Comparison of ENCODE assay signal across 9 cellular contexts in genomic region chr16:2039286-2040030, GRCh38. TPM values are rescaled to one million over a fixed set of nuclear protein-coding genes. Genes with fewer than 3 reads are reported as not detected.
DNase-seq lines count a peak whose midpoint lies in the region; ATAC-seq, FAIRE-seq and TF ChIP-seq lines count a peak whose summit lies in the region.
"Had no signal": no experiment of that assay in that cellular context is flagged by ENCODE, and none has a peak within 500 bp of the region (broad histone marks: within the 10 kb centered on the region; RNA-seq: fewer than 3 reads in every experiment).

No MANE protein-coding gene starts in this region.

- H4K5ac ChIP-seq in H9 (ENCODE audit: insufficient read length, low read depth, low read length) = no peak overlapping the region

- H3K27me3 ChIP-seq in H9 (ENCODE audit: insufficient read depth, low read length) = no peaks in the 10 kb centered on the region
- H3K27me3 ChIP-seq in adipocyte (replicated peaks; ENCODE audit: control insufficient read depth, insufficient read depth, low read length) = no peaks in the 10 kb centered on the region
- no peaks in the 10 kb centered on the region for H3K27me3 ChIP-seq in small intestine (ENCODE audit: control insufficient read depth in 2 of 2, insufficient read depth in 2 of 2, low read length in 2 of 2)

- H3K23ac ChIP-seq in H9 (ENCODE audit: insufficient read length, low read depth, low read length) = no peak overlapping the region

- peak; percentile 65 for ATAC-seq in left ventricle myocardium superior
- no peak for ATAC-seq in activated T-cell treated with anti-CD3 and anti-CD28 coated beads, Interleukin-2, amount 50 U/mL, for 4 hours

- H3K4me3 Mint-ChIP-seq in H9 (peak overlapping the region in 1 of 2 experiments; percentile 34; a peak in 1 of 5 replicates), immature natural killer cell (no peak overlapping the region)
- H3K4me3 Mint-ChIP-seq in activated T-cell treated with anti-CD3 and anti-CD28 coated beads, Interleukin-2, amount 50 U/mL, for 4 hours = no peak overlapping the region
- H3K4me3 Mint-ChIP-seq in T-helper 2 cell treated with Interferon-gamma antibody and Interleukin-4, amounts not matched to agents 5 μg/mL and 100 μg/mL, for 36 hours = no peak overlapping the region

- H3K4me1 ChIP-seq in H9 (ENCODE audit: insufficient read depth, low read length) = no peaks in the 10 kb centered on the region
- peaks cover 34% of the 10 kb centered on the region for H3K4me1 ChIP-seq in adipocyte (ENCODE audit: control insufficient read depth, insufficient read depth, low read length)
- H3K4me1 ChIP-seq in small intestine (ENCODE audit: control insufficient read depth in 2 of 2, insufficient read depth in 1 of 2, low read depth in 1 of 2, low read length in 1 of 2) = no peaks in the 10 kb centered on the region

- H2BK20ac ChIP-seq in H9 (ENCODE audit: low read depth, low read length, poor library complexity, severe bottlenecking) = no peak overlapping the region

- no peaks in the 10 kb centered on the region for H3K9me3 Mint-ChIP-seq in H9
- no peaks in the 10 kb centered on the region for H3K9me3 Mint-ChIP-seq in activated T-cell treated with anti-CD3 and anti-CD28 coated beads, Interleukin-2, amount 50 U/mL, for 4 hours
- no peaks in the 10 kb centered on the region for H3K9me3 Mint-ChIP-seq in T-helper 2 cell treated with Interferon-gamma antibody and Interleukin-4, amounts not matched to agents 5 μg/mL and 100 μg/mL, for 36 hours
- no peaks in the 10 kb centered on the region for H3K9me3 Mint-ChIP-seq in immature natural killer cell

- no peaks in the 10 kb centered on the region for H4K20me1 ChIP-seq in H9 (ENCODE audit: control insufficient read depth, insufficient read depth, insufficient read length)

- H3K9ac ChIP-seq in H9 (ENCODE audit: extremely low read depth, insufficient read length, low read length) (no peak overlapping the region), adipocyte (ENCODE audit: low read length) (peak overlapping the region; percentile 68)

- WGBS in H9 (ENCODE audit: extremely low coverage, insufficient read length, low lambda C conversion rate) = no CpG with 5 or more reads among the region's 29 CpGs
- 48 to 76% (median 70%) methylated on average over 29 of the region's 29 CpGs for WGBS in small intestine, 3 donors

- no peaks in the 10 kb centered on the region for H3K23me2 ChIP-seq in H9 (ENCODE audit: insufficient read length, low read depth, low read length, poor library complexity, severe bottlenecking)

- H2AFZ ChIP-seq in H9 (ENCODE audit: low read length) = no peak overlapping the region

- H2BK5ac ChIP-seq in H9 (ENCODE audit: insufficient read length, low read length) = no peak overlapping the region

- DNase-seq in H9 (no peak), adipocyte (ENCODE audit: low read depth) (peak; percentile 96), left ventricle myocardium superior (peak; percentile 93), small intestine (peak; percentile 25), Kasumi-1 (lab: John Stamatoyannopoulos, UW) (no peak), immature natural killer cell (no peak)
- no peak for DNase-seq in activated T-cell treated with anti-CD3 and anti-CD28 coated beads, Interleukin-2, amount 50 U/mL, for 4 hours
- DNase-seq in T-helper 2 cell treated with Interferon-gamma antibody and Interleukin-4, amounts not matched to agents 5 μg/mL and 100 μg/mL, for 36 hours (ENCODE audit: low spot score) = no peak

- H3K27ac ChIP-seq in H9 (ENCODE audit: insufficient read length, low read depth, low read length) = no peak overlapping the region
- H3K27ac ChIP-seq in small intestine (ENCODE audit: low read depth in 1 of 2, low read length in 1 of 2) = peak overlapping the region; percentile 43 to 91

- H3K4me3 ChIP-seq in adipocyte (ENCODE audit: low read length) = no peak overlapping the region
- no peak overlapping the region for H3K4me3 ChIP-seq in small intestine (ENCODE audit: low read depth in 1 of 2, low read length in 2 of 2)

- H3K27ac Mint-ChIP-seq in H9 (peak overlapping the region in 2 of 3 experiments; percentile 79 to 95; a peak in 4 of 7 replicates), immature natural killer cell (no peak overlapping the region)
- H3K27ac Mint-ChIP-seq in T-helper 2 cell treated with Interferon-gamma antibody and Interleukin-4, amounts not matched to agents 5 μg/mL and 100 μg/mL, for 36 hours = no peak overlapping the region

- H3K9me3 ChIP-seq in H9 (ENCODE audit: control insufficient read depth, low read depth, low read length) = no peaks in the 10 kb centered on the region
- H3K9me3 ChIP-seq in adipocyte (ENCODE audit: control insufficient read depth, low read length) = no peaks in the 10 kb centered on the region
- no peaks in the 10 kb centered on the region for H3K9me3 ChIP-seq in small intestine (ENCODE audit: control insufficient read depth, low read depth)

- H3K36me3 ChIP-seq in adipocyte (ENCODE audit: control insufficient read depth, insufficient read depth, low read length, severe bottlenecking) (no peaks in the 10 kb centered on the region), small intestine (ENCODE audit: control insufficient read depth in 2 of 2, insufficient read depth in 2 of 2, low read length in 2 of 2) (no peaks in the 10 kb centered on the region)

- H3T11ph ChIP-seq in H9 (ENCODE audit: low read length) = no peak overlapping the region

- no peak overlapping the region for H2BK120ac ChIP-seq in H9 (ENCODE audit: low read depth, low read length, poor library complexity, severe bottlenecking)

- no peak overlapping the region for H4K91ac ChIP-seq in H9 (ENCODE audit: insufficient read length, low read depth, low read length)

- H3K14ac ChIP-seq in H9 (ENCODE audit: insufficient read depth, low read length) = no peak overlapping the region; the same call in 1 of the 2 replicates

- peaks cover 4 to 11% of the 10 kb centered on the region in 2 experiments; a peak in 3 of 4 replicates for H3K4me1 Mint-ChIP-seq in H9
- no peaks in the 10 kb centered on the region for H3K4me1 Mint-ChIP-seq in activated T-cell treated with anti-CD3 and anti-CD28 coated beads, Interleukin-2, amount 50 U/mL, for 4 hours (ENCODE audit: low read depth)
- H3K4me1 Mint-ChIP-seq in T-helper 2 cell treated with Interferon-gamma antibody and Interleukin-4, amounts not matched to agents 5 μg/mL and 100 μg/mL, for 36 hours (ENCODE audit: low read depth) = no peaks in the 10 kb centered on the region
- H3K4me1 Mint-ChIP-seq in immature natural killer cell = no peaks in the 10 kb centered on the region

- H2BK12ac ChIP-seq in H9 (ENCODE audit: insufficient read length, low read depth, low read length) = no peak overlapping the region

- H3K27me3 Mint-ChIP-seq in H9 (ENCODE audit: low read depth) (no peaks in the 10 kb centered on the region), immature natural killer cell (ENCODE audit: low read depth in 3 of 3) (peaks cover 0 to 5% (median 0%) of the 10 kb centered on the region in 3 donors)
- no peaks in the 10 kb centered on the region for H3K27me3 Mint-ChIP-seq in activated T-cell treated with anti-CD3 and anti-CD28 coated beads, Interleukin-2, amount 50 U/mL, for 4 hours (ENCODE audit: low read depth)
- no peaks in the 10 kb centered on the region for H3K27me3 Mint-ChIP-seq in T-helper 2 cell treated with Interferon-gamma antibody and Interleukin-4, amounts not matched to agents 5 μg/mL and 100 μg/mL, for 36 hours (ENCODE audit: low read depth)

- H2AK5ac ChIP-seq in H9 (ENCODE audit: insufficient read length, low read length) = no peak overlapping the region

- no peak overlapping the region for H3K56ac ChIP-seq in H9 (ENCODE audit: insufficient read length, low read depth, low read length)

- H3K4me2 ChIP-seq in H9 (ENCODE audit: insufficient read depth, insufficient read length, low read length) = no peak overlapping the region

- no peak overlapping the region for H4K8ac ChIP-seq in H9 (replicated peaks; ENCODE audit: insufficient read length, low read depth, low read length)

- intact Hi-C loops in left ventricle myocardium superior (cut with micrococcal nuclease) = no loop called here

- no peaks in the 10 kb centered on the region for H3K79me2 ChIP-seq in H9 (ENCODE audit: insufficient read depth, low read length)

- no peak for TF ChIP-seq CTCF in H9 (conservative IDR thresholded peaks at IDR 0.05)

- no peaks in the 10 kb centered on the region for H3K79me1 ChIP-seq in H9 (ENCODE audit: insufficient read depth, low read depth, low read length, poor library complexity, severe bottlenecking)

- H2BK15ac ChIP-seq in H9 (ENCODE audit: low read depth, low read length) = no peak overlapping the region

- H3K36me3 Mint-ChIP-seq in H9 (ENCODE audit: insufficient read depth in 1 of 3, low read depth in 3 of 3) (peaks cover 0 to 5% (median 2%) of the 10 kb centered on the region in 3 experiments; a peak in 5 of 7 replicates), immature natural killer cell (no peaks in the 10 kb centered on the region)
- no peaks in the 10 kb centered on the region for H3K36me3 Mint-ChIP-seq in activated T-cell treated with anti-CD3 and anti-CD28 coated beads, Interleukin-2, amount 50 U/mL, for 4 hours (ENCODE audit: insufficient read depth)
- no peaks in the 10 kb centered on the region for H3K36me3 Mint-ChIP-seq in T-helper 2 cell treated with Interferon-gamma antibody and Interleukin-4, amounts not matched to agents 5 μg/mL and 100 μg/mL, for 36 hours (ENCODE audit: low read depth)

- no peak for FAIRE-seq in small intestine (lab: Jason Lieb, UNC)
- FAIRE-seq: HTR-8/SVneo had no signal

- no peak overlapping the region for H3K4ac ChIP-seq in H9 (ENCODE audit: low read depth, low read length)

- H3K18ac ChIP-seq in H9 (ENCODE audit: insufficient read length, low read depth, low read length) = no peak overlapping the region

RNA-seq across cellular contexts. Expression of gene NTHL1, which starts 8.2 kb away (rescaled TPM):
- total RNA-seq in H9 (2021) (52.0 and 54.0 TPM in 2 replicates), left ventricle myocardium superior (22.7 TPM)
- polyA plus RNA-seq in small intestine (10 to 100 TPM; 13.0 to 27.6 (median 22.2) TPM), immature natural killer cell (10 to 100 TPM; 26.4 to 31.6 (median 29.7) TPM)
- total RNA-seq in activated T-cell treated with anti-CD3 and anti-CD28 coated beads, Interleukin-2, amount 50 U/mL, for 4 hours = 10 to 100 TPM; 30.5 to 43.5 (median 34.8) TPM

RNA-seq across cellular contexts. Expression of gene TSC2, which starts 8.3 kb away (rescaled TPM):
- total RNA-seq in H9 (2021) (122 and 125 TPM in 2 replicates), left ventricle myocardium superior (83.0 TPM)
- polyA plus RNA-seq in small intestine (10 to 100 TPM; 35.1 to 73.1 (median 47.0) TPM), immature natural killer cell (10 to 100 TPM; 18.0 to 50.1 (median 29.1) TPM)
- 10 to 100 TPM; 87.6 to 98.0 (median 94.5) TPM for total RNA-seq in activated T-cell treated with anti-CD3 and anti-CD28 coated beads, Interleukin-2, amount 50 U/mL, for 4 hours

RNA-seq across cellular contexts. Expression of gene NHERF2, which starts 12.8 kb away (rescaled TPM):
- 15.3 and 18.4 TPM in 2 replicates for total RNA-seq in H9 (2021)
- total RNA-seq in left ventricle myocardium superior = 235 TPM
- polyA plus RNA-seq in small intestine = 10 to 100 TPM; 15.7 to 76.1 (median 54.3) TPM
- total RNA-seq in activated T-cell treated with anti-CD3 and anti-CD28 coated beads, Interleukin-2, amount 50 U/mL, for 4 hours = 1 to 10 TPM; 2.0 to 4.4 (median 2.0) TPM
- polyA plus RNA-seq in immature natural killer cell = 1 to 10 TPM in 1 of 3 donors, under 1 TPM in 1, not detected in 1; 0.54 to 1.4 TPM

RNA-seq across cellular contexts. Expression of gene NPW, which starts 19.9 kb away (rescaled TPM):
- total RNA-seq in H9 (2021) = 7.1 and 10.2 TPM in 2 replicates
- total RNA-seq in left ventricle myocardium superior = not detected
- under 1 TPM in 2 of 3 donors, not detected in 1; 0.48 to 0.81 TPM for polyA plus RNA-seq in small intestine
- total RNA-seq in activated T-cell treated with anti-CD3 and anti-CD28 coated beads, Interleukin-2, amount 50 U/mL, for 4 hours = 10 to 100 TPM in 2 of 3 donors, 1 to 10 TPM in 1; 9.2 to 19.0 (median 13.1) TPM
- not detected for polyA plus RNA-seq in immature natural killer cell

RNA-seq across cellular contexts. Expression of gene ZNF598, which starts 29.8 kb away (rescaled TPM):
- 64.2 and 70.9 TPM in 2 replicates for total RNA-seq in H9 (2021)
- total RNA-seq in left ventricle myocardium superior = 16.0 TPM
- polyA plus RNA-seq in small intestine = 10 to 100 TPM; 27.6 to 51.9 (median 31.8) TPM
- total RNA-seq in activated T-cell treated with anti-CD3 and anti-CD28 coated beads, Interleukin-2, amount 50 U/mL, for 4 hours = 100 to 1,000 TPM; 118 to 127 (median 126) TPM
- 10 to 100 TPM in 1 of 3 donors, 1 to 10 TPM in 2; 1.8 to 10.4 (median 2.9) TPM for polyA plus RNA-seq in immature natural killer cell

Comparison
In these comparisons a context has a peak if more than half of its experiments do, and no peak if none do; other contexts are left out.
1. DNase-seq: peak in adipocyte (single experiment), left ventricle myocardium superior (single experiment) and small intestine (single experiment); none in H9 (single experiment), activated T-cell treated with anti-CD3 and anti-CD28 coated beads, Interleukin-2, amount 50 U/mL, for 4 hours (single experiment), T-helper 2 cell treated with Interferon-gamma antibody and Interleukin-4, amounts not matched to agents 5 μg/mL and 100 μg/mL, for 36 hours (single experiment), Kasumi-1 (0 of 2) and immature natural killer cell (0 of 3).
2. H3K27ac Mint-ChIP-seq: peak in H9 (2 of 3); none in T-helper 2 cell treated with Interferon-gamma antibody and Interleukin-4, amounts not matched to agents 5 μg/mL and 100 μg/mL, for 36 hours (single experiment) and immature natural killer cell (0 of 6).
3. RNA of gene NHERF2, which starts 12.8 kb away (total RNA-seq): 235 TPM in left ventricle myocardium superior (single experiment); 15.3 to 18.4 TPM in H9 and 2.0 to 4.4 TPM in activated T-cell treated with anti-CD3 and anti-CD28 coated beads, Interleukin-2, amount 50 U/mL, for 4 hours; every median in the first group is over 10 times any median in the second.